ENCODE assay signal across 18 cellular contexts in the genomic region with DNA sequence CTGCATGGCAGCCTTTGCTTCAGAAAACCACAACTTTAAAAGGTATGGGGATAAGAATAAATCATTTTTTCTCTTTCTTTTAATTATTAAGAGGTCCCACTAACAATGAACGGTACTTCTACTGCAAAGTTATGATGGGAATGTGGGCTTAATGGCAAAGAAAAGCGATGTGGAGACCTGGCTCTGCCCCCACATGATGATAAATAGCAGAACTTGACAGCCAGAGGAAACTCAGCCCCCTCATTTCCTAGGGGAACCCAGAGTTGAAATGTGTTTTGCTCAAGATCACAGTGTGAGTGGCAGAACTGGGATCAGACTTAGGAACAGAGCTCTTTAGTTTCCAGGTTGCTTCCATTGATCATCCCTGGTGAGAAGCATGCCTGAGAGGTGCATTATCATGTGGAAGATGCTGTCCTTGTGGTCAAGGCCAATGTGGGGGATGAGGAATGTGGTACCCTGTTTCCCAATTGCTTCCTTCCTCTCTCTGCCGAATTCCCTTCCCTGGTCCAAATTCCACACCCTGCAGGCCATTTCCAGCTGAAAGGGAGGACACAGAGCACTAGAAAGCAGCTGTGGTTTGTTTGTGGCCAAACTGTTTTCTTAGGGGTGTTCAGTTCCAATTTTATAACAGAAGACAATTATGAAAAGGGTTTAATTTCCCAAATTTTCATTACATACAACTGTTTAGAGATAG.
DNase-seq lines count a peak whose midpoint lies in the region; ATAC-seq and TF ChIP-seq lines count a peak whose summit lies in the region.
"Had no signal": no experiment of that assay in that cellular context is flagged by ENCODE, and none has a peak within 500 bp of the region (broad histone marks: within the 10 kb centered on the region; RNA-seq: fewer than 3 reads in every experiment).

No MANE protein-coding gene starts in this region.

- H3K9ac ChIP-seq in MM.1S (ENCODE audit: low read length), result no peak overlapping the region

- H3K4me3 ChIP-seq in MM.1S (ENCODE audit: low read length), result no peak overlapping the region
- H3K4me3 ChIP-seq: HAP-1, lower lobe of right lung, PC-9, suprapubic skin had no signal

- ATAC-seq in activated naive CD4-positive, alpha-beta T cell treated with anti-CD3 and anti-CD28 coated beads, Interleukin-2, amount 50 U/mL, for 72 hours, result no peak
- ATAC-seq in stimulated activated naive B cell treated with anti-CD40 and anti-IgM and Interleukin-4, amounts not matched to agents 10 μg/mL and 1 μg/mL and 100 μg/mL, for 72 hours (replicated peaks), result peak; percentile 26 to 32
- no peak for ATAC-seq in GM21723 (IDR thresholded peaks at IDR 0.05; ENCODE audit: unreplicated experiment)
- ATAC-seq: lower lobe of right lung had no signal

- H3K4me1 Mint-ChIP-seq in activated naive CD4-positive, alpha-beta T cell treated with anti-CD3 and anti-CD28 coated beads, Interleukin-2, amount 10 ng/mL, durations not matched to agents 7 days and 5 days, result peaks cover 94% of the 10 kb centered on the region
- peaks cover 53 to 86% of the 10 kb centered on the region in 2 donors for H3K4me1 Mint-ChIP-seq in stimulated activated naive B cell treated with anti-CD40 and anti-IgM and Interleukin-4, amounts not matched to agents 10 μg/mL and 1 μg/mL and 100 μg/mL, for 72 hours

- H3K27me3 ChIP-seq in MM.1S (replicated peaks; ENCODE audit: insufficient read depth, low read length), result no peaks in the 10 kb centered on the region
- H3K27me3 ChIP-seq: suprapubic skin had no signal

- H3K9me3 ChIP-seq in MM.1S (replicated peaks; ENCODE audit: insufficient read depth, low read length), result no peaks in the 10 kb centered on the region
- H3K9me3 ChIP-seq: HAP-1, lower lobe of right lung, suprapubic skin had no signal

- no peaks in the 10 kb centered on the region for H3K27me3 Mint-ChIP-seq in activated naive CD4-positive, alpha-beta T cell treated with anti-CD3 and anti-CD28 coated beads, Interleukin-2, amount 10 ng/mL, durations not matched to agents 7 days and 5 days
- H3K27me3 Mint-ChIP-seq in stimulated activated naive B cell treated with anti-CD40 and anti-IgM and Interleukin-4, amounts not matched to agents 10 μg/mL and 1 μg/mL and 100 μg/mL, for 72 hours, result no peaks in the 10 kb centered on the region

- H3K4me2 ChIP-seq in MM.1S (ENCODE audit: low read depth, low read length), result no peak overlapping the region
- H3K4me2 ChIP-seq: PC-9 had no signal

- TF ChIP-seq CTCF in MM.1S (IDR thresholded peaks at IDR 0.05; ENCODE audit: low read length), result no peak

- no peak overlapping the region for H2AFZ ChIP-seq in MM.1S (ENCODE audit: low read length)
- H2AFZ ChIP-seq: PC-9 had no signal

- no peak overlapping the region for H3K4me3 Mint-ChIP-seq in activated naive CD4-positive, alpha-beta T cell treated with anti-CD3 and anti-CD28 coated beads, Interleukin-2, amount 10 ng/mL, durations not matched to agents 7 days and 5 days
- H3K4me3 Mint-ChIP-seq in stimulated activated naive B cell treated with anti-CD40 and anti-IgM and Interleukin-4, amounts not matched to agents 10 μg/mL and 1 μg/mL and 100 μg/mL, for 72 hours, result peak overlapping the region; percentile 13 to 48

- H4K20me1 ChIP-seq in MM.1S (ENCODE audit: insufficient read depth, low read length), result no peaks in the 10 kb centered on the region

- no peaks in the 10 kb centered on the region for H3K9me3 Mint-ChIP-seq in activated naive CD4-positive, alpha-beta T cell treated with anti-CD3 and anti-CD28 coated beads, Interleukin-2, amount 10 ng/mL, durations not matched to agents 7 days and 5 days
- no peaks in the 10 kb centered on the region for H3K9me3 Mint-ChIP-seq in activated naive CD4-positive, alpha-beta T cell treated with anti-CD3 and anti-CD28 coated beads, Interleukin-2, amount 50 U/mL, for 72 hours
- H3K9me3 Mint-ChIP-seq in stimulated activated naive B cell treated with anti-CD40 and anti-IgM and Interleukin-4, amounts not matched to agents 10 μg/mL and 1 μg/mL and 100 μg/mL, for 72 hours, result no peaks in the 10 kb centered on the region

- CTCF ChIA-PET in activated naive CD4-positive, alpha-beta T cell treated with anti-CD3 and anti-CD28 coated beads, Interleukin-2, amount 10 ng/mL, durations not matched to agents 7 days and 5 days (lab: Charles Lee), result interaction anchor here (1.0 kb wide), 1 partner anchor 9 kb away, joined by 4 read pairs; no protein-coding TSS in a partner anchor

- H3K79me2 ChIP-seq in MM.1S (ENCODE audit: low read length), result no peaks in the 10 kb centered on the region

- H3F3A ChIP-seq in MM.1S (ENCODE audit: insufficient read depth, low read length), result no peaks in the 10 kb centered on the region

- no peak overlapping the region for H3K27ac ChIP-seq in MM.1S (ENCODE audit: low read length)
- H3K27ac ChIP-seq: epithelial cell of prostate, lower lobe of right lung, PC-9, suprapubic skin had no signal

- H3K4me1 ChIP-seq in MM.1S (ENCODE audit: low read length), result peaks cover 14% of the 10 kb centered on the region; the same call in 1 of the 2 replicates
- H3K4me1 ChIP-seq: HAP-1 had no signal

- H3K27ac Mint-ChIP-seq in activated naive CD4-positive, alpha-beta T cell treated with anti-CD3 and anti-CD28 coated beads, Interleukin-2, amount 10 ng/mL, durations not matched to agents 7 days and 5 days, result peak overlapping the region; percentile 12
- peak overlapping the region; percentile 82 to 94 for H3K27ac Mint-ChIP-seq in activated naive CD4-positive, alpha-beta T cell treated with anti-CD3 and anti-CD28 coated beads, Interleukin-2, amount 50 U/mL, for 72 hours
- peak overlapping the region; percentile 90 for H3K27ac Mint-ChIP-seq in stimulated activated naive B cell treated with anti-CD40 and anti-IgM and Interleukin-4, amounts not matched to agents 10 μg/mL and 1 μg/mL and 100 μg/mL, for 72 hours

- no peak for DNase-seq in activated naive CD4-positive, alpha-beta T cell treated with anti-CD3 and anti-CD28 coated beads, Interleukin-2, amount 10 ng/mL, durations not matched to agents 7 days and 5 days
- no peak for DNase-seq in activated naive CD4-positive, alpha-beta T cell treated with anti-CD3 and anti-CD28 coated beads, Interleukin-2, amount 50 U/mL, for 16 hours
- DNase-seq in activated naive CD4-positive, alpha-beta T cell treated with anti-CD3 and anti-CD28 coated beads, Interleukin-2, amount 50 U/mL, for 72 hours (ENCODE audit: low spot score in 2 of 2), result no peak
- DNase-seq in kidney glomerular epithelial cell (lab: John Stamatoyannopoulos, UW) (peak; percentile 71), NCI-H1436 (lab: John Stamatoyannopoulos, UW) (no peak), MM.1S (no peak)
- DNase-seq in stimulated activated naive B cell treated with anti-CD40 and anti-IgM and Interleukin-4, amounts not matched to agents 10 μg/mL and 1 μg/mL and 100 μg/mL, for 72 hours, result no peak
- DNase-seq: Karpas-422; lower lobe of right lung; NCI-H1694; NCI-H526; occipital lobe; PC-9; stimulated activated CD4-positive, alpha-beta T cell treated with anti-CD3 and anti-CD28 coated beads, Interleukin-12 subunit alpha, Interleukin-12 subunit beta, amount 100 ng/mL, for 4 hours had no signal

- H3K36me3 ChIP-seq in MM.1S (replicated peaks; ENCODE audit: insufficient read depth, low read length), result no peaks in the 10 kb centered on the region
- H3K36me3 ChIP-seq: HAP-1, lower lobe of right lung, suprapubic skin had no signal

- no peaks in the 10 kb centered on the region for H3K9me2 ChIP-seq in MM.1S (replicated peaks; ENCODE audit: insufficient read depth, low read length)

- peaks cover 43% of the 10 kb centered on the region for H3K36me3 Mint-ChIP-seq in activated naive CD4-positive, alpha-beta T cell treated with anti-CD3 and anti-CD28 coated beads, Interleukin-2, amount 10 ng/mL, durations not matched to agents 7 days and 5 days
- peaks cover 27 to 37% of the 10 kb centered on the region in 2 donors for H3K36me3 Mint-ChIP-seq in activated naive CD4-positive, alpha-beta T cell treated with anti-CD3 and anti-CD28 coated beads, Interleukin-2, amount 50 U/mL, for 72 hours
- H3K36me3 Mint-ChIP-seq in stimulated activated naive B cell treated with anti-CD40 and anti-IgM and Interleukin-4, amounts not matched to agents 10 μg/mL and 1 μg/mL and 100 μg/mL, for 72 hours, result peaks cover 2 to 15% of the 10 kb centered on the region in 2 donors

Comparison
In these comparisons a context has a peak if more than half of its experiments do, and no peak if none do; other contexts are left out.
1. H3K27ac Mint-ChIP-seq: peak in every context shown above with its lines; median percentile 90 in stimulated activated naive B cell treated with anti-CD40 and anti-IgM and Interleukin-4, amounts not matched to agents 10 μg/mL and 1 μg/mL and 100 μg/mL, for 72 hours; 88 in activated naive CD4-positive, alpha-beta T cell treated with anti-CD3 and anti-CD28 coated beads, Interleukin-2, amount 50 U/mL, for 72 hours; 12 in activated naive CD4-positive, alpha-beta T cell treated with anti-CD3 and anti-CD28 coated beads, Interleukin-2, amount 10 ng/mL, durations not matched to agents 7 days and 5 days.
2. ATAC-seq: peak in stimulated activated naive B cell treated with anti-CD40 and anti-IgM and Interleukin-4, amounts not matched to agents 10 μg/mL and 1 μg/mL and 100 μg/mL, for 72 hours (2 of 2); none in activated naive CD4-positive, alpha-beta T cell treated with anti-CD3 and anti-CD28 coated beads, Interleukin-2, amount 50 U/mL, for 72 hours (0 of 2) and GM21723 (single experiment).